Comparison of ENCODE assay signal across 1 cellular context in the genomic region with DNA sequence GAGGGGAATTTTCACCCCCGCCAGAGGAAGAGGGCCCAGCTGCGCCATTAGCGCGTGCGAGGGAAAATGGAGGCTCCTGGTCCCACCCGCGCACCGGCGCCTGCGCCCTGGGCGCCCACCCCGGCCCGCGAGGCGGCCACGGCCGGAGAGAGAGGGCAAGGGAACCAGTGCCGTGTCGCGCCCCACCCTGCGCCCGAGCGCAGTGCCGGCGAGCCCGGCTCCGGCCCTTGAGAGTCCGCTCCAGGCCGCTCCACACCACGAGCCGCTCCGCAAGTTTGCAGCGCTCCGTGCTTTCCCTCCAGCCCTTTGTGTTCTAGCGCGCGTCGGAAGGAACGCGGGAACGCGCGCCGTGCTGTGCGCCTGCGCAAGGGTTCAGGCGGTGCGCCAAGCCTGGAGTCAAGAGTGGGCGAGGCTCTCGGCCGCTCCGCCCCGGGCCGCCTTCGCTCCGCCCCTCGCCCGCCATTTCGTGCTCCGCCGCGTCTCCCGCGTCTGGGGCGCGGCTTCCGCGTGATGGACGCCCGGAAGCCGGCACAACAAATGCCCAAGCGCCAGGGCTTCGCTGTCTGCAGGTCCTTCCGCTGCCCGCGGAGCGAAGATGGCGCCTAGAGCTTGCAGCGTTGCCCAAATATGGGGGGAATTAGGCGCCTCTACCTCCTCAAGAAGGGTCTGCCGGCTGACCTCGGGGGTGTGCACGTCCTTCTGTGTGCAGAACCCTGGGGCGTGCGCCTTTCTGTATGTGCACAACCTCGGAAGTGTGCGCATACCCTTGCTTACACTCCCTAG.
A peak's percentile ranks its signal among the peaks of the same experiment; 100 is the strongest.
TF ChIP-seq lines count a peak whose summit lies in the region.

No MANE protein-coding gene starts in this region.

TF ChIP-seq in K562, 482 proteins besides CTCF, POLR2A, EP300 and RAD21 (continued from another document and continues in another):
- TF ChIP-seq, protein P1, sequence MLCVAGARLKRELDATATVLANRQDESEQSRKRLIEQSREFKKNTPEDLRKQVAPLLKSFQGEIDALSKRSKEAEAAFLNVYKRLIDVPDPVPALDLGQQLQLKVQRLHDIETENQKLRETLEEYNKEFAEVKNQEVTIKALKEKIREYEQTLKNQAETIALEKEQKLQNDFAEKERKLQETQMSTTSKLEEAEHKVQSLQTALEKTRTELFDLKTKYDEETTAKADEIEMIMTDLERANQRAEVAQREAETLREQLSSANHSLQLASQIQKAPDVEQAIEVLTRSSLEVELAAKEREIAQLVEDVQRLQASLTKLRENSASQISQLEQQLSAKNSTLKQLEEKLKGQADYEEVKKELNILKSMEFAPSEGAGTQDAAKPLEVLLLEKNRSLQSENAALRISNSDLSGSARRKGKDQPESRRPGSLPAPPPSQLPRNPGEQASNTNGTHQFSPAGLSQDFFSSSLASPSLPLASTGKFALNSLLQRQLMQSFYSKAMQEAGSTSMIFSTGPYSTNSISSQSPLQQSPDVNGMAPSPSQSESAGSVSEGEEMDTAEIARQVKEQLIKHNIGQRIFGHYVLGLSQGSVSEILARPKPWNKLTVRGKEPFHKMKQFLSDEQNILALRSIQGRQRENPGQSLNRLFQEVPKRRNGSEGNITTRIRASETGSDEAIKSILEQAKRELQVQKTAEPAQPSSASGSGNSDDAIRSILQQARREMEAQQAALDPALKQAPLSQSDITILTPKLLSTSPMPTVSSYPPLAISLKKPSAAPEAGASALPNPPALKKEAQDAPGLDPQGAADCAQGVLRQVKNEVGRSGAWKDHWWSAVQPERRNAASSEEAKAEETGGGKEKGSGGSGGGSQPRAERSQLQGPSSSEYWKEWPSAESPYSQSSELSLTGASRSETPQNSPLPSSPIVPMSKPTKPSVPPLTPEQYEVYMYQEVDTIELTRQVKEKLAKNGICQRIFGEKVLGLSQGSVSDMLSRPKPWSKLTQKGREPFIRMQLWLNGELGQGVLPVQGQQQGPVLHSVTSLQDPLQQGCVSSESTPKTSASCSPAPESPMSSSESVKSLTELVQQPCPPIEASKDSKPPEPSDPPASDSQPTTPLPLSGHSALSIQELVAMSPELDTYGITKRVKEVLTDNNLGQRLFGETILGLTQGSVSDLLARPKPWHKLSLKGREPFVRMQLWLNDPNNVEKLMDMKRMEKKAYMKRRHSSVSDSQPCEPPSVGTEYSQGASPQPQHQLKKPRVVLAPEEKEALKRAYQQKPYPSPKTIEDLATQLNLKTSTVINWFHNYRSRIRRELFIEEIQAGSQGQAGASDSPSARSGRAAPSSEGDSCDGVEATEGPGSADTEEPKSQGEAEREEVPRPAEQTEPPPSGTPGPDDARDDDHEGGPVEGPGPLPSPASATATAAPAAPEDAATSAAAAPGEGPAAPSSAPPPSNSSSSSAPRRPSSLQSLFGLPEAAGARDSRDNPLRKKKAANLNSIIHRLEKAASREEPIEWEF (CRISPR knock-in tag; IDR thresholded peaks at IDR 0.05) = no peak
- TF ChIP-seq SETDB1 (IDR thresholded peaks at IDR 0.05; ENCODE audit: low read length) (no peak), NFXL1 (CRISPR knock-in tag; IDR thresholded peaks at IDR 0.05) (no peak), BACH1 (tag; IDR thresholded peaks at IDR 0.05) (no peak), MTA2 (IDR thresholded peaks at IDR 0.05; ENCODE audit: low read depth) (no peak), ZNF695 (CRISPR knock-in tag; IDR thresholded peaks at IDR 0.05) (no peak), ZNF583 (CRISPR knock-in tag; IDR thresholded peaks at IDR 0.05) (no peak), CAMTA2 (CRISPR knock-in tag; conservative IDR thresholded peaks at IDR 0.05) (no peak), ZKSCAN3 (CRISPR knock-in tag; IDR thresholded peaks at IDR 0.05) (no peak), ZNF197 (CRISPR knock-in tag; IDR thresholded peaks at IDR 0.05; ENCODE audit: low read depth) (no peak), MAFG (tag; conservative IDR thresholded peaks at IDR 0.05) (no peak), EGR1 (conservative IDR thresholded peaks at IDR 0.05) (no peak), CCNT2 (IDR thresholded peaks at IDR 0.05; ENCODE audit: borderline replicate concordance, extremely low read depth, insufficient read length, low read depth, low read length) (peak; percentile 84), MIER1 (IDR thresholded peaks at IDR 0.05; ENCODE audit: low read depth) (no peak), MEF2D (tag; conservative IDR thresholded peaks at IDR 0.05; ENCODE audit: low read depth) (no peak), LCOR (CRISPR knock-in tag; IDR thresholded peaks at IDR 0.05) (no peak), PHB2 (IDR thresholded peaks at IDR 0.05; ENCODE audit: low read depth) (no peak), KDM5B (IDR thresholded peaks at IDR 0.05; ENCODE audit: insufficient replicate concordance, low read depth, low read length) (peak; percentile 28), ERF (CRISPR knock-in tag; IDR thresholded peaks at IDR 0.05) (no peak), JUNB (CRISPR knock-in tag; conservative IDR thresholded peaks at IDR 0.05) (no peak), CREBBP (IDR thresholded peaks at IDR 0.05; ENCODE audit: low read depth, low read length) (no peak), ZC3H8 (IDR thresholded peaks at IDR 0.05) (no peak)
- TF ChIP-seq, protein P2, sequence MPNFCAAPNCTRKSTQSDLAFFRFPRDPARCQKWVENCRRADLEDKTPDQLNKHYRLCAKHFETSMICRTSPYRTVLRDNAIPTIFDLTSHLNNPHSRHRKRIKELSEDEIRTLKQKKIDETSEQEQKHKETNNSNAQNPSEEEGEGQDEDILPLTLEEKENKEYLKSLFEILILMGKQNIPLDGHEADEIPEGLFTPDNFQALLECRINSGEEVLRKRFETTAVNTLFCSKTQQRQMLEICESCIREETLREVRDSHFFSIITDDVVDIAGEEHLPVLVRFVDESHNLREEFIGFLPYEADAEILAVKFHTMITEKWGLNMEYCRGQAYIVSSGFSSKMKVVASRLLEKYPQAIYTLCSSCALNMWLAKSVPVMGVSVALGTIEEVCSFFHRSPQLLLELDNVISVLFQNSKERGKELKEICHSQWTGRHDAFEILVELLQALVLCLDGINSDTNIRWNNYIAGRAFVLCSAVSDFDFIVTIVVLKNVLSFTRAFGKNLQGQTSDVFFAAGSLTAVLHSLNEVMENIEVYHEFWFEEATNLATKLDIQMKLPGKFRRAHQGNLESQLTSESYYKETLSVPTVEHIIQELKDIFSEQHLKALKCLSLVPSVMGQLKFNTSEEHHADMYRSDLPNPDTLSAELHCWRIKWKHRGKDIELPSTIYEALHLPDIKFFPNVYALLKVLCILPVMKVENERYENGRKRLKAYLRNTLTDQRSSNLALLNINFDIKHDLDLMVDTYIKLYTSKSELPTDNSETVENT (CRISPR knock-in tag; IDR thresholded peaks at IDR 0.05) = no peak
- TF ChIP-seq, protein P3, sequence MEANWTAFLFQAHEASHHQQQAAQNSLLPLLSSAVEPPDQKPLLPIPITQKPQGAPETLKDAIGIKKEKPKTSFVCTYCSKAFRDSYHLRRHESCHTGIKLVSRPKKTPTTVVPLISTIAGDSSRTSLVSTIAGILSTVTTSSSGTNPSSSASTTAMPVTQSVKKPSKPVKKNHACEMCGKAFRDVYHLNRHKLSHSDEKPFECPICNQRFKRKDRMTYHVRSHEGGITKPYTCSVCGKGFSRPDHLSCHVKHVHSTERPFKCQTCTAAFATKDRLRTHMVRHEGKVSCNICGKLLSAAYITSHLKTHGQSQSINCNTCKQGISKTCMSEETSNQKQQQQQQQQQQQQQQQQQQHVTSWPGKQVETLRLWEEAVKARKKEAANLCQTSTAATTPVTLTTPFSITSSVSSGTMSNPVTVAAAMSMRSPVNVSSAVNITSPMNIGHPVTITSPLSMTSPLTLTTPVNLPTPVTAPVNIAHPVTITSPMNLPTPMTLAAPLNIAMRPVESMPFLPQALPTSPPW (CRISPR knock-in tag; IDR thresholded peaks at IDR 0.05) = peak; percentile 55
- TF ChIP-seq, protein P4, sequence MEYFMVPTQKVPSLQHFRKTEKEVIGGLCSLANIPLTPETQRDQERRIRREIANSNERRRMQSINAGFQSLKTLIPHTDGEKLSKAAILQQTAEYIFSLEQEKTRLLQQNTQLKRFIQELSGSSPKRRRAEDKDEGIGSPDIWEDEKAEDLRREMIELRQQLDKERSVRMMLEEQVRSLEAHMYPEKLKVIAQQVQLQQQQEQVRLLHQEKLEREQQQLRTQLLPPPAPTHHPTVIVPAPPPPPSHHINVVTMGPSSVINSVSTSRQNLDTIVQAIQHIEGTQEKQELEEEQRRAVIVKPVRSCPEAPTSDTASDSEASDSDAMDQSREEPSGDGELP (CRISPR knock-in tag; IDR thresholded peaks at IDR 0.05; ENCODE audit: borderline replicate concordance) = peak; percentile 64; the same call in 1 of the 2 replicates
- TF ChIP-seq, protein P5, sequence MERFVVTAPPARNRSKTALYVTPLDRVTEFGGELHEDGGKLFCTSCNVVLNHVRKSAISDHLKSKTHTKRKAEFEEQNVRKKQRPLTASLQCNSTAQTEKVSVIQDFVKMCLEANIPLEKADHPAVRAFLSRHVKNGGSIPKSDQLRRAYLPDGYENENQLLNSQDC (CRISPR knock-in tag; IDR thresholded peaks at IDR 0.05) = no peak
- TF ChIP-seq, protein P6, sequence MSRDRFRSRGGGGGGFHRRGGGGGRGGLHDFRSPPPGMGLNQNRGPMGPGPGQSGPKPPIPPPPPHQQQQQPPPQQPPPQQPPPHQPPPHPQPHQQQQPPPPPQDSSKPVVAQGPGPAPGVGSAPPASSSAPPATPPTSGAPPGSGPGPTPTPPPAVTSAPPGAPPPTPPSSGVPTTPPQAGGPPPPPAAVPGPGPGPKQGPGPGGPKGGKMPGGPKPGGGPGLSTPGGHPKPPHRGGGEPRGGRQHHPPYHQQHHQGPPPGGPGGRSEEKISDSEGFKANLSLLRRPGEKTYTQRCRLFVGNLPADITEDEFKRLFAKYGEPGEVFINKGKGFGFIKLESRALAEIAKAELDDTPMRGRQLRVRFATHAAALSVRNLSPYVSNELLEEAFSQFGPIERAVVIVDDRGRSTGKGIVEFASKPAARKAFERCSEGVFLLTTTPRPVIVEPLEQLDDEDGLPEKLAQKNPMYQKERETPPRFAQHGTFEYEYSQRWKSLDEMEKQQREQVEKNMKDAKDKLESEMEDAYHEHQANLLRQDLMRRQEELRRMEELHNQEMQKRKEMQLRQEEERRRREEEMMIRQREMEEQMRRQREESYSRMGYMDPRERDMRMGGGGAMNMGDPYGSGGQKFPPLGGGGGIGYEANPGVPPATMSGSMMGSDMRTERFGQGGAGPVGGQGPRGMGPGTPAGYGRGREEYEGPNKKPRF (IDR thresholded peaks at IDR 0.05; ENCODE audit: low read depth, low read length) = no peak
- TF ChIP-seq, protein P7, sequence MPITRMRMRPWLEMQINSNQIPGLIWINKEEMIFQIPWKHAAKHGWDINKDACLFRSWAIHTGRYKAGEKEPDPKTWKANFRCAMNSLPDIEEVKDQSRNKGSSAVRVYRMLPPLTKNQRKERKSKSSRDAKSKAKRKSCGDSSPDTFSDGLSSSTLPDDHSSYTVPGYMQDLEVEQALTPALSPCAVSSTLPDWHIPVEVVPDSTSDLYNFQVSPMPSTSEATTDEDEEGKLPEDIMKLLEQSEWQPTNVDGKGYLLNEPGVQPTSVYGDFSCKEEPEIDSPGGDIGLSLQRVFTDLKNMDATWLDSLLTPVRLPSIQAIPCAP (CRISPR knock-in tag; IDR thresholded peaks at IDR 0.05; ENCODE audit: borderline replicate concordance) = no peak
- TF ChIP-seq, protein P8, sequence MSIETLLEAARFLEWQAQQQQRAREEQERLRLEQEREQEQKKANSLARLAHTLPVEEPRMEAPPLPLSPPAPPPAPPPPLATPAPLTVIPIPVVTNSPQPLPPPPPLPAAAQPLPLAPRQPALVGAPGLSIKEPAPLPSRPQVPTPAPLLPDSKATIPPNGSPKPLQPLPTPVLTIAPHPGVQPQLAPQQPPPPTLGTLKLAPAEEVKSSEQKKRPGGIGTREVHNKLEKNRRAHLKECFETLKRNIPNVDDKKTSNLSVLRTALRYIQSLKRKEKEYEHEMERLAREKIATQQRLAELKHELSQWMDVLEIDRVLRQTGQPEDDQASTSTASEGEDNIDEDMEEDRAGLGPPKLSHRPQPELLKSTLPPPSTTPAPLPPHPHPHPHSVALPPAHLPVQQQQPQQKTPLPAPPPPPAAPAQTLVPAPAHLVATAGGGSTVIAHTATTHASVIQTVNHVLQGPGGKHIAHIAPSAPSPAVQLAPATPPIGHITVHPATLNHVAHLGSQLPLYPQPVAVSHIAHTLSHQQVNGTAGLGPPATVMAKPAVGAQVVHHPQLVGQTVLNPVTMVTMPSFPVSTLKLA (conservative IDR thresholded peaks at IDR 0.05) = peak in 1 of 2 experiments; percentile 55; a peak in 2 of 4 replicates
- TF ChIP-seq, protein P9, sequence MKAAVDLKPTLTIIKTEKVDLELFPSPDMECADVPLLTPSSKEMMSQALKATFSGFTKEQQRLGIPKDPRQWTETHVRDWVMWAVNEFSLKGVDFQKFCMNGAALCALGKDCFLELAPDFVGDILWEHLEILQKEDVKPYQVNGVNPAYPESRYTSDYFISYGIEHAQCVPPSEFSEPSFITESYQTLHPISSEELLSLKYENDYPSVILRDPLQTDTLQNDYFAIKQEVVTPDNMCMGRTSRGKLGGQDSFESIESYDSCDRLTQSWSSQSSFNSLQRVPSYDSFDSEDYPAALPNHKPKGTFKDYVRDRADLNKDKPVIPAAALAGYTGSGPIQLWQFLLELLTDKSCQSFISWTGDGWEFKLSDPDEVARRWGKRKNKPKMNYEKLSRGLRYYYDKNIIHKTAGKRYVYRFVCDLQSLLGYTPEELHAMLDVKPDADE (conservative IDR thresholded peaks at IDR 0.05; ENCODE audit: control insufficient read depth, low read depth, low read length) = 0 out of 2 replicates have a peak, but pooled peaks have one; percentile 35
- TF ChIP-seq, protein P10, sequence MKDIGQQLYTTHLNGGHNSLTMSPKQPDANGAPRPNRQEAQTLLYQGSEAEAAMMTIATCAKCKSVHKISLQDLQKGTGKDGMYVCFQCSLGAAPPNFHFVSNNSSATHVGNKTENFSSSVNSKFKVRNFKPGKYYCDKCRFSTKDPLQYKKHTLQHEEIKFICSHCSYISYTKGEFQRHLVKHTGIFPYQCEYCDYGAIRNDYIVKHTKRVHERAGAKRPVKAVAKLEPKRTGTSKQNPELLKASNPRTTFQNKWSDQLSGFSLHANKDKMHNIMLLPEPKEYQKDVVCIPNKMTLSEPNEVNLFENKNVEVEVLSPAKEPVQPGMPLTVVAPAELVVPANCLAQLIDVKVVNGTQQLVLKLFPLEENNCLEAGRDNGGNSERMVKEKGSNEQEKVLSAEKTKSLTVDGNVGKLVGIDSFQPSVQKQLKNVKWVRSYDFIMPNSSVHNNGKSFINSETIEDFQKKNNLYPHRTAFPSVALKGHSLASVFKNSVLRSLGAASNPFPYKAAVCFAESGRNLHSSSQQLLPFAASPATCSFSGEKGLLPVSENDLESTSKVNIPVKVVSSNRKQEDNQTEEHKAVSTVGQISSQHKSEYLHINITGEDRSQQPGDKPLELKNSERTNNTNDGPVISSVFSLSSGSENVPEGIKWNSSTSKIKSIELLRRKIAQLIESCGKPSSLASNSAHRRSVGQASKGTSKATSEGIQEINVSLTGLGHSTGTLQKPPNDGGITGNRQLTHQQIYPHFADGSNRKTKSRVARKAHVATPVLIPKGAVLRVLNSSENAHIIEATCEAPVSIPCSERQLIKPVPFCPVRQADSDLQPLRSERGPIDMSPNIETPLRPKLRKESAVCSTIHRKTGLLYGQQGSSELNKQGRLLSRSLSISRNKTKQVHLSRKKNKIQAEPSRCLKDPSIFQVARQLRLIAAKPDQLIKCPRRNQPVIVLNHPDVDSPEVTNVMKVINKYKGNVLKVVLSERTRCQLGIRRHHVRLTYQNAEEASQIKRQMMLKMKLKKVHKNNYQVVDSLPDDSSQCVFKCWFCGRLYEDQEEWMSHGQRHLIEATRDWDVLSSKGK (CRISPR knock-in tag; IDR thresholded peaks at IDR 0.05) = no peak
